18 cellular contexts compared by ENCODE assay signal in genomic region chr6:10272591-10272990, GRCh38.
DNase-seq lines count a peak whose midpoint lies in the region; ATAC-seq and TF ChIP-seq lines count a peak whose summit lies in the region.
"Had no signal": no experiment of that assay in that cellular context is flagged by ENCODE, and none has a peak within 500 bp of the region (broad histone marks: within the 10 kb centered on the region; RNA-seq: fewer than 3 reads in every experiment).

No MANE protein-coding gene starts in this region.

- CTCF ChIA-PET in Panc1 (lab: Charles Lee) = no interaction called here

- POLR2A ChIA-PET in Panc1 (lab: Charles Lee) = no interaction called here

- no peaks in the 10 kb centered on the region for H3K36me3 Mint-ChIP-seq in activated T-cell treated with anti-CD3 and anti-CD28 coated beads, Interleukin-2, amount 50 U/mL, for 24 hours (ENCODE audit: low read depth)
- H3K36me3 Mint-ChIP-seq: CD14-positive monocyte had no signal

- H3K4me3 Mint-ChIP-seq in activated T-cell treated with anti-CD3 and anti-CD28 coated beads, Interleukin-2, amount 50 U/mL, for 24 hours = no peak overlapping the region
- H3K4me3 Mint-ChIP-seq: CD14-positive monocyte had no signal

- no peaks in the 10 kb centered on the region for H3K4me1 Mint-ChIP-seq in activated T-cell treated with anti-CD3 and anti-CD28 coated beads, Interleukin-2, amount 50 U/mL, for 24 hours (ENCODE audit: low read depth)
- H3K4me1 Mint-ChIP-seq: CD14-positive monocyte had no signal

- H3K27me3 Mint-ChIP-seq in activated T-cell treated with anti-CD3 and anti-CD28 coated beads, Interleukin-2, amount 50 U/mL, for 24 hours = peaks cover 24% of the 10 kb centered on the region

- H3K4me1 ChIP-seq in Panc1 (ENCODE audit: control insufficient read depth, insufficient read depth, low read length) (0 out of 2 replicates have a peak, but pooled peaks cover 3% of the 10 kb centered on the region), heart right ventricle (no peaks in the 10 kb centered on the region)

- DNase-seq in EH (ENCODE audit: low read depth) = peak; percentile 65
- peak; percentile 49 for DNase-seq in HS-5 (ENCODE audit: low read depth)
- DNase-seq in Panc1 (ENCODE audit: low read depth, low spot score) = no peak
- peak; percentile 10 for DNase-seq in iris pigment epithelial cell (ENCODE audit: low read depth)
- DNase-seq in heart right ventricle = no peak
- no peak for DNase-seq in activated T-cell treated with anti-CD3 and anti-CD28 coated beads, Interleukin-2, amount 50 U/mL, for 24 hours
- DNase-seq in WERI-Rb-1 = no peak
- DNase-seq: DMS 273 treated with DMSO at 0.1 percent for 48 hours, GOT3, NCI-H1048, NCI-H1436 treated with DMSO at 0.1 percent for 48 hours, NCI-H510A treated with DMSO at 0.1 percent for 48 hours, NCI-H82, SHP77, SK-N-SH had no signal

- ATAC-seq in Panc1 (no peak), heart right ventricle (no peak), GM18519 (IDR thresholded peaks at IDR 0.05; ENCODE audit: low FRiP score, unreplicated experiment) (no peak)
- ATAC-seq: A549 had no signal

- in situ Hi-C loops in Panc1 (cut with HindIII; ENCODE audit: low pct_unique_long_range_greater_than_20kb, low sequenced_read_pairs) = no loop called here

- 74 to 86% methylated on average over 2 of the region's 2 CpGs for WGBS in heart right ventricle, 2 donors

- peak overlapping the region; percentile 18; the same call in 1 of the 2 replicates for H3K27ac ChIP-seq in Panc1 (ENCODE audit: low read length)
- no peak overlapping the region for H3K27ac ChIP-seq in heart right ventricle
- no peak overlapping the region for H3K27ac ChIP-seq in WERI-Rb-1
- H3K27ac ChIP-seq: A549 had no signal

- H3K4me3 ChIP-seq in Panc1 (ENCODE audit: low read depth in 2 of 2, low read length in 2 of 2) (no peak overlapping the region), heart right ventricle (no peak overlapping the region), WERI-Rb-1 (ENCODE audit: low read depth, low read length) (no peak overlapping the region)
- H3K4me3 ChIP-seq: A549 had no signal

- BruUV-seq in Panc1 (replicated peaks; lab: Mats Ljungman, UMichigan) = no TSS peak

- H3K36me3 ChIP-seq in Panc1 (ENCODE audit: control insufficient read depth, insufficient read depth, low read length) (no peaks in the 10 kb centered on the region), heart right ventricle (no peaks in the 10 kb centered on the region), WERI-Rb-1 (no peaks in the 10 kb centered on the region)

- intact Hi-C loops in Panc1 (cut with micrococcal nuclease; ENCODE audit: unreplicated experiment) (no loop called here), heart right ventricle (cut with DNase I) (no loop called here)

- no peak overlapping the region for H3K27ac Mint-ChIP-seq in activated T-cell treated with anti-CD3 and anti-CD28 coated beads, Interleukin-2, amount 50 U/mL, for 24 hours
- H3K27ac Mint-ChIP-seq: CD14-positive monocyte had no signal

- H3K9me3 ChIP-seq in Panc1 (ENCODE audit: control insufficient read depth, insufficient read depth, low read depth, low read length) (no peaks in the 10 kb centered on the region), heart right ventricle (no peaks in the 10 kb centered on the region), WERI-Rb-1 (ENCODE audit: severe bottlenecking) (no peaks in the 10 kb centered on the region)
- H3K9me3 ChIP-seq: A549, SK-N-SH had no signal

- no peak for TF ChIP-seq CTCF in Panc1 (IDR thresholded peaks at IDR 0.05)
- TF ChIP-seq CTCF in heart right ventricle (IDR thresholded peaks at IDR 0.05) = no peak
- no peak for TF ChIP-seq CTCF in WERI-Rb-1 (IDR thresholded peaks at IDR 0.05; ENCODE audit: low read depth, low read length)

- H3K27me3 ChIP-seq in Panc1 (ENCODE audit: control insufficient read depth, insufficient read depth, low read length) = no peaks in the 10 kb centered on the region
- H3K27me3 ChIP-seq in heart right ventricle = peaks cover 0 to 20% (median 6%) of the 10 kb centered on the region in 7 donors
- H3K27me3 ChIP-seq in WERI-Rb-1 (ENCODE audit: insufficient read depth, low read depth, severe bottlenecking) = no peaks in the 10 kb centered on the region

- H3K9me3 Mint-ChIP-seq in activated T-cell treated with anti-CD3 and anti-CD28 coated beads, Interleukin-2, amount 50 U/mL, for 24 hours = peaks cover 7% of the 10 kb centered on the region

Comparison
In these comparisons a context has a peak if more than half of its experiments do, and no peak if none do; other contexts are left out.
1. DNase-seq: peak in EH (single experiment), HS-5 (single experiment) and iris pigment epithelial cell (single experiment); none in Panc1 (single experiment), heart right ventricle (0 of 2), activated T-cell treated with anti-CD3 and anti-CD28 coated beads, Interleukin-2, amount 50 U/mL, for 24 hours (single experiment) and WERI-Rb-1 (single experiment).